In the genomic region with DNA sequence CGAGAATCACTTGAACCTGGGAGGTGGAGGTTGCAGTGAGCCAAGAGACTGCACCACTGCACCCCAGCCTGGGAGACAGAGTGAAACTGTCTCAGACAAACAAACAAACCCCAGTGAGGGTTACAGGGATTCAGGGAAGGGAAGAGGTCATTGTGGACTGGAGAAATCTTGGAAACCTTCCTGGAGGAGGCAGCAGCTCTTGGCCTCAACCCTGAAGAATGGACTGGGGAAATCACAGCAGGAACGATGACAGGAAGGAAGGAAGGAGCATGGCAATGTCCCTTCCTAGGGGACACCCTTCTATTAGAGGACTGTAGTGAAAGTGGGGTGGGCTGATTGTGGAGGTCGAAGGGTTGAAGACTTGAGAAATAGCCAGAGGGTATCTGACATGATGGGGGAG, we compare ENCODE assay signal across 17 cellular contexts.
DNase-seq lines count a peak whose midpoint lies in the region; ATAC-seq and TF ChIP-seq lines count a peak whose summit lies in the region.
"Had no signal": no experiment of that assay in that cellular context is flagged by ENCODE, and none has a peak within 500 bp of the region (broad histone marks: within the 10 kb centered on the region; RNA-seq: fewer than 3 reads in every experiment).

No MANE protein-coding gene starts in this region.

- intact Hi-C loops in Caco-2 (cut with micrococcal nuclease; ENCODE audit: unreplicated experiment) (no loop called here), PC-9 (cut with micrococcal nuclease; ENCODE audit: unreplicated experiment) (no loop called here)

- H3K27me3 ChIP-seq in Caco-2 (replicated peaks; ENCODE audit: control insufficient read depth, insufficient read depth, low read length), result no peaks in the 10 kb centered on the region
- H3K27me3 ChIP-seq in osteoblast (ENCODE audit: insufficient read depth, low read length), result no peaks in the 10 kb centered on the region
- H3K27me3 ChIP-seq in PC-9 (ENCODE audit: insufficient read depth, low read depth), result no peaks in the 10 kb centered on the region

- no peaks in the 10 kb centered on the region; the same call in 1 of the 2 replicates for H3K36me3 ChIP-seq in Caco-2 (ENCODE audit: control insufficient read depth, insufficient read depth, low read length)
- peaks cover 5% of the 10 kb centered on the region for H3K36me3 ChIP-seq in osteoblast (ENCODE audit: insufficient read depth, low read length)
- H3K36me3 ChIP-seq in PC-9 (ENCODE audit: low read depth), result no peaks in the 10 kb centered on the region

- DNase-seq in activated CD8-positive, alpha-beta memory T cell treated with anti-CD3 and anti-CD28 coated beads, Interleukin-2, amount 10 ng/mL, durations not matched to agents 7 days and 5 days, result no peak
- no peak for DNase-seq in activated CD8-positive, alpha-beta memory T cell treated with anti-CD3 and anti-CD28 coated beads, Interleukin-2, amount 50 U/mL, for 4 hours
- DNase-seq in Caco-2 (no peak), osteoblast (ENCODE audit: insufficient read length, low spot score, missing footprints) (peak; percentile 53), PC-9 (no peak)
- no peak for DNase-seq in activated naive CD8-positive, alpha-beta T cell treated with anti-CD3 and anti-CD28 coated beads, Interleukin-2, amount 50 U/mL, for 24 hours
- DNase-seq: CD4-positive, alpha-beta T cell; DND-41; GDM1; Kasumi-1; NCI-H187 treated with DMSO at 0.1 percent for 48 hours; NCI-H2171; NCI-H446 treated with DMSO at 0.1 percent for 48 hours; NCI-H774 had no signal

- TF ChIP-seq CTCF in Caco-2 (IDR thresholded peaks at IDR 0.05; ENCODE audit: insufficient read depth in 1 of 2, low read depth in 1 of 2, low read length in 1 of 2, severe bottlenecking in 1 of 2, unreplicated experiment in 1 of 2) (no peak), osteoblast (IDR thresholded peaks at IDR 0.05; ENCODE audit: extremely low read depth, low read depth, low read length) (no peak), PC-9 (conservative IDR thresholded peaks at IDR 0.05) (no peak)

- peaks cover 25% of the 10 kb centered on the region for H3K4me1 Mint-ChIP-seq in activated CD8-positive, alpha-beta memory T cell treated with anti-CD3 and anti-CD28 coated beads, Interleukin-2, amount 10 ng/mL, durations not matched to agents 7 days and 5 days
- no peaks in the 10 kb centered on the region for H3K4me1 Mint-ChIP-seq in Caco-2 (ENCODE audit: low read depth, unreplicated experiment)
- H3K4me1 Mint-ChIP-seq in activated naive CD8-positive, alpha-beta T cell treated with anti-CD3 and anti-CD28 coated beads, Interleukin-2, amount 50 U/mL, for 24 hours, result peaks cover 55% of the 10 kb centered on the region

- H3K27me3 Mint-ChIP-seq in activated CD8-positive, alpha-beta memory T cell treated with anti-CD3 and anti-CD28 coated beads, Interleukin-2, amount 10 ng/mL, durations not matched to agents 7 days and 5 days, result no peaks in the 10 kb centered on the region
- H3K27me3 Mint-ChIP-seq in Caco-2 (ENCODE audit: insufficient read depth, unreplicated experiment), result no peaks in the 10 kb centered on the region
- H3K27me3 Mint-ChIP-seq in activated naive CD8-positive, alpha-beta T cell treated with anti-CD3 and anti-CD28 coated beads, Interleukin-2, amount 50 U/mL, for 24 hours, result no peaks in the 10 kb centered on the region
- H3K27me3 Mint-ChIP-seq: CD4-positive, alpha-beta T cell had no signal

- H3K9me2 ChIP-seq in PC-9 (ENCODE audit: insufficient read depth), result no peaks in the 10 kb centered on the region

- no peak for ATAC-seq in activated CD8-positive, alpha-beta memory T cell treated with anti-CD3 and anti-CD28 coated beads, Interleukin-2, amount 10 ng/mL, durations not matched to agents 7 days and 5 days
- ATAC-seq in activated naive CD8-positive, alpha-beta T cell treated with anti-CD3 and anti-CD28 coated beads, Interleukin-2, amount 50 U/mL, for 24 hours, result no peak
- ATAC-seq in HG03460 (IDR thresholded peaks at IDR 0.05; ENCODE audit: unreplicated experiment) (no peak), GM21528 (IDR thresholded peaks at IDR 0.05; ENCODE audit: low FRiP score, unreplicated experiment) (no peak)
- ATAC-seq: Right ventricle myocardium inferior had no signal

- POLR2A ChIA-PET in Caco-2 (lab: Charles Lee), result no interaction called here
- POLR2A ChIA-PET in PC-9 (lab: Charles Lee; ENCODE audit: unreplicated experiment), result no interaction called here

- no peak overlapping the region for H3K4me3 ChIP-seq in Caco-2 (ENCODE audit: low read depth, low read length)
- H3K4me3 ChIP-seq in osteoblast (ENCODE audit: insufficient read depth, low read length), result no peak overlapping the region
- no peak overlapping the region for H3K4me3 ChIP-seq in PC-9

- H4K20me1 ChIP-seq in osteoblast (ENCODE audit: insufficient read depth, low read length) (no peaks in the 10 kb centered on the region), PC-9 (ENCODE audit: insufficient read depth) (no peaks in the 10 kb centered on the region)

- H2AFZ ChIP-seq in osteoblast (ENCODE audit: low read length) (no peak overlapping the region), PC-9 (no peak overlapping the region)

- no TSS peak for BruUV-seq in Caco-2 (replicated peaks; lab: Mats Ljungman, UMichigan)
- BruUV-seq in PC-9 (replicated peaks; lab: Mats Ljungman, UMichigan), result no TSS peak

- CTCF ChIA-PET in activated CD8-positive, alpha-beta memory T cell treated with anti-CD3 and anti-CD28 coated beads, Interleukin-2, amount 10 ng/mL, durations not matched to agents 7 days and 5 days (lab: Charles Lee), result interaction anchor here (5.3 kb wide), 1 partner anchor 8 kb away, joined by 27 read pairs; no protein-coding TSS in a partner anchor
- CTCF ChIA-PET in Caco-2 (lab: Charles Lee), result interaction anchor here (0.7 kb wide), 1 partner anchor 396 kb away, joined by 4 read pairs; no protein-coding TSS in a partner anchor
- CTCF ChIA-PET in PC-9 (lab: Charles Lee), result no interaction called here

- H3K4me2 ChIP-seq in osteoblast (ENCODE audit: insufficient read depth, low read length) (no peak overlapping the region), PC-9 (no peak overlapping the region)

- H3K36me3 Mint-ChIP-seq in activated CD8-positive, alpha-beta memory T cell treated with anti-CD3 and anti-CD28 coated beads, Interleukin-2, amount 10 ng/mL, durations not matched to agents 7 days and 5 days, result peaks cover 39% of the 10 kb centered on the region
- H3K36me3 Mint-ChIP-seq in Caco-2 (ENCODE audit: insufficient read depth, unreplicated experiment), result no peaks in the 10 kb centered on the region
- H3K36me3 Mint-ChIP-seq in activated naive CD8-positive, alpha-beta T cell treated with anti-CD3 and anti-CD28 coated beads, Interleukin-2, amount 50 U/mL, for 24 hours (ENCODE audit: low read depth), result peaks cover 71% of the 10 kb centered on the region

- H3K9me3 Mint-ChIP-seq in activated CD8-positive, alpha-beta memory T cell treated with anti-CD3 and anti-CD28 coated beads, Interleukin-2, amount 10 ng/mL, durations not matched to agents 7 days and 5 days (ENCODE audit: low read depth), result no peaks in the 10 kb centered on the region
- H3K9me3 Mint-ChIP-seq in Caco-2 (ENCODE audit: unreplicated experiment), result no peaks in the 10 kb centered on the region
- H3K9me3 Mint-ChIP-seq in activated naive CD8-positive, alpha-beta T cell treated with anti-CD3 and anti-CD28 coated beads, Interleukin-2, amount 50 U/mL, for 24 hours, result no peaks in the 10 kb centered on the region
- H3K9me3 Mint-ChIP-seq: CD4-positive, alpha-beta T cell had no signal

- H3K4me1 ChIP-seq in Caco-2 (no peaks in the 10 kb centered on the region), osteoblast (ENCODE audit: insufficient read depth, low read length) (no peaks in the 10 kb centered on the region), PC-9 (replicated peaks; ENCODE audit: insufficient read depth) (no peaks in the 10 kb centered on the region)

- H3K27ac Mint-ChIP-seq in activated CD8-positive, alpha-beta memory T cell treated with anti-CD3 and anti-CD28 coated beads, Interleukin-2, amount 10 ng/mL, durations not matched to agents 7 days and 5 days, result peak overlapping the region; percentile 2
- H3K27ac Mint-ChIP-seq in Caco-2 (ENCODE audit: unreplicated experiment), result peak overlapping the region; percentile 20
- H3K27ac Mint-ChIP-seq in activated naive CD8-positive, alpha-beta T cell treated with anti-CD3 and anti-CD28 coated beads, Interleukin-2, amount 50 U/mL, for 24 hours, result peak overlapping the region; percentile 1
- H3K27ac Mint-ChIP-seq: CD4-positive, alpha-beta T cell had no signal

- H3K9me3 ChIP-seq in Caco-2 (no peaks in the 10 kb centered on the region), osteoblast (ENCODE audit: low read depth, low read length) (no peaks in the 10 kb centered on the region), PC-9 (ENCODE audit: insufficient read depth, low read depth) (no peaks in the 10 kb centered on the region)

- no peaks in the 10 kb centered on the region for H3K79me2 ChIP-seq in osteoblast (ENCODE audit: insufficient read depth, low read length)
- no peaks in the 10 kb centered on the region for H3K79me2 ChIP-seq in PC-9 (ENCODE audit: low read depth)

- H3F3A ChIP-seq in PC-9 (ENCODE audit: insufficient read depth, low read depth), result no peaks in the 10 kb centered on the region

- H3K27ac ChIP-seq in osteoblast (ENCODE audit: low read depth, low read length), result no peak overlapping the region
- H3K27ac ChIP-seq in PC-9, result no peak overlapping the region

- no peak overlapping the region for H3K4me3 Mint-ChIP-seq in activated CD8-positive, alpha-beta memory T cell treated with anti-CD3 and anti-CD28 coated beads, Interleukin-2, amount 10 ng/mL, durations not matched to agents 7 days and 5 days
- H3K4me3 Mint-ChIP-seq in Caco-2 (ENCODE audit: unreplicated experiment), result no peak overlapping the region
- no peak overlapping the region for H3K4me3 Mint-ChIP-seq in activated naive CD8-positive, alpha-beta T cell treated with anti-CD3 and anti-CD28 coated beads, Interleukin-2, amount 50 U/mL, for 24 hours
- H3K4me3 Mint-ChIP-seq: CD4-positive, alpha-beta T cell had no signal
